Comparison of ENCODE assay signal across 17 cellular contexts in the genomic region with DNA sequence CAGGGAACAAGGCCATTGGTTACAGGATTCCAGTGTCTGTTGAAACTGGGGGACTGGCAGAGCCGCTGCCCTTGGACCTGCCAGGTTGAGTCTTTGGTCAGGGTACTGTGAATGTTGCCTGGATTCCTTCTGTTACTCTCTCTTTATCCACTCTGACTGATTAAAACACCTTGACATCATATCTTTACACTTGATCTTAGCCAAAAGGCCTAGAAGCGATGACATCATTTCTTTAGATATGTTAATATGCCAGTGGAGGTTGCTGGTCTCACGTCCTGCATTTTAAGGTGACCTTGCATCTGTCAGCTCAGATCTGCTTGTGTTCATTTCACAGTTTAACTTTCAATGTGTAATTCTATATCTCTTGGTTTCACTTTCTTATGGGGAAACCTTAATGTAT. TPM values are rescaled to one million over a fixed set of nuclear protein-coding genes. Genes with fewer than 3 reads are reported as not detected.
DNase-seq lines count a peak whose midpoint lies in the region; ATAC-seq, FAIRE-seq and TF ChIP-seq lines count a peak whose summit lies in the region.
"Had no signal": no experiment of that assay in that cellular context is flagged by ENCODE, and none has a peak within 500 bp of the region (broad histone marks: within the 10 kb centered on the region; RNA-seq: fewer than 3 reads in every experiment).

No MANE protein-coding gene starts in this region.

- in situ Hi-C loops in GM12878 (cut with MboI): no loop called here

- no peak overlapping the region for H3K18ac ChIP-seq in mesendoderm (ENCODE audit: low read length)

- RAD21 ChIA-PET in GM12878 (lab: Charles Lee; ENCODE audit: unreplicated experiment): no interaction called here

- TF ChIP-seq POLR2A in GM12878 (IDR thresholded peaks at IDR 0.05; ENCODE audit: low read depth, low read length): no peak

- H3F3A ChIP-seq in GM23338 (replicated peaks; ENCODE audit: low read depth): no peaks in the 10 kb centered on the region

- H3K9ac ChIP-seq in HUES6 (ENCODE audit: low read length) (no peak overlapping the region), GM12878 (ENCODE audit: control insufficient read depth, insufficient read depth, low read length) (no peak overlapping the region), mesendoderm (ENCODE audit: low read length) (no peak overlapping the region)
- H3K9ac ChIP-seq: BLaER1 treated with 17β-estradiol and CSF1 and Interleukin-3, amounts not matched to agents 10 nM and 100 nM had no signal

- no peaks in the 10 kb centered on the region; the same call in 1 of the 2 replicates for H4K20me1 ChIP-seq in GM23338 (replicated peaks; ENCODE audit: insufficient read depth)
- H4K20me1 ChIP-seq in GM12878 (ENCODE audit: control insufficient read depth, insufficient read depth): no peaks in the 10 kb centered on the region

- no peak overlapping the region for H3K56ac ChIP-seq in mesendoderm (ENCODE audit: low read length)

- peaks cover 49% of the 10 kb centered on the region for H3K36me3 Mint-ChIP-seq in GM23338 (ENCODE audit: low read depth)

- no peaks in the 10 kb centered on the region for H3K9me2 ChIP-seq in GM23338 (ENCODE audit: insufficient read depth)

- no peak for TF ChIP-seq EP300 in GM12878 (IDR thresholded peaks at IDR 0.05; ENCODE audit: borderline replicate concordance in 1 of 2, control insufficient read depth in 1 of 2, low read depth in 2 of 2, low read length in 2 of 2)

- no peak for ATAC-seq in GM23338
- ATAC-seq in GM12878: no peak
- no peak for ATAC-seq in GM21447 (IDR thresholded peaks at IDR 0.05; ENCODE audit: unreplicated experiment)
- ATAC-seq: HCT116 had no signal

- no peak overlapping the region for H2AK5ac ChIP-seq in mesendoderm (ENCODE audit: low read length)

- no peak overlapping the region for H3K4ac ChIP-seq in mesendoderm (ENCODE audit: low read depth, low read length)

- H3K27me3 ChIP-seq in GM23338 (ENCODE audit: insufficient read depth) (no peaks in the 10 kb centered on the region), HUES6 (ENCODE audit: control insufficient read depth, insufficient read depth, low read length) (no peaks in the 10 kb centered on the region), GM12878 (replicated peaks in 1 of 2; ENCODE audit: control insufficient read depth in 2 of 2, insufficient read depth in 2 of 2, low read length in 1 of 2) (no peaks in the 10 kb centered on the region), mesendoderm (ENCODE audit: insufficient read depth, low read length, poor library complexity) (no peaks in the 10 kb centered on the region)
- H3K27me3 ChIP-seq: BLaER1 treated with 17β-estradiol and CSF1 and Interleukin-3, amounts not matched to agents 10 nM and 100 nM had no signal

- H3K9me3 ChIP-seq in HUES6 (ENCODE audit: control insufficient read depth, insufficient read depth, low read depth, low read length) (no peaks in the 10 kb centered on the region), GM12878 (replicated peaks; ENCODE audit: control insufficient read depth, insufficient read depth, low read length) (no peaks in the 10 kb centered on the region)
- H3K9me3 ChIP-seq: BLaER1 treated with 17β-estradiol and CSF1 and Interleukin-3, amounts not matched to agents 10 nM and 100 nM had no signal

- H3K79me2 ChIP-seq in GM23338 (replicated peaks; ENCODE audit: insufficient read depth) (no peaks in the 10 kb centered on the region), GM12878 (ENCODE audit: control insufficient read depth, insufficient read depth, low read length) (no peaks in the 10 kb centered on the region), mesendoderm (ENCODE audit: control insufficient read depth, insufficient read depth, low read length) (no peaks in the 10 kb centered on the region)

- H3K27me3 Mint-ChIP-seq in GM23338 (ENCODE audit: insufficient read depth, low read depth, poor library complexity): peaks cover 2% of the 10 kb centered on the region
- H3K27me3 Mint-ChIP-seq: CD4-positive, CD25-positive, alpha-beta regulatory T cell had no signal

- H4K8ac ChIP-seq in mesendoderm (ENCODE audit: low read depth, low read length): no peak overlapping the region

- CTCF ChIA-PET in GM12878 (lab: Yijun Ruan, JAX) (no interaction called here), GM10248 (lab: Yijun Ruan, JAX) (no interaction called here)

- H3K4me1 ChIP-seq in GM23338 (ENCODE audit: insufficient read depth) (no peaks in the 10 kb centered on the region), HUES6 (ENCODE audit: control insufficient read depth, insufficient read depth, low read length) (no peaks in the 10 kb centered on the region), GM12878 (ENCODE audit: control insufficient read depth, insufficient read depth, low read length) (no peaks in the 10 kb centered on the region), mesendoderm (ENCODE audit: control insufficient read depth, low read depth, low read length) (no peaks in the 10 kb centered on the region)
- H3K4me1 ChIP-seq: BLaER1 treated with 17β-estradiol and CSF1 and Interleukin-3, amounts not matched to agents 10 nM and 100 nM had no signal

- H3K4me3 ChIP-seq in GM23338 (no peak overlapping the region), HUES6 (ENCODE audit: low read depth, low read length) (no peak overlapping the region), GM12878 (no peak overlapping the region), mesendoderm (ENCODE audit: low read length) (no peak overlapping the region)
- H3K4me3 ChIP-seq: BLaER1 treated with 17β-estradiol and CSF1 and Interleukin-3, amounts not matched to agents 10 nM and 100 nM had no signal

- SMC1A ChIA-PET in GM12878 (lab: Charles Lee; ENCODE audit: uncharacterized antibody, unreplicated experiment): no interaction called here

- WGBS in GM12878 (ENCODE audit: insufficient coverage, insufficient replicate concordance, low lambda C conversion rate, missing lambda C conversion rate): 98% methylated on average over 3 of the region's 3 CpGs
- WGBS in mesendoderm (ENCODE audit: extremely low coverage, insufficient coverage, low lambda C conversion rate): no CpG with 5 or more reads among the region's 3 CpGs

- no peaks in the 10 kb centered on the region for H3K79me1 ChIP-seq in mesendoderm (ENCODE audit: low read length)

- H2BK5ac ChIP-seq in mesendoderm (ENCODE audit: low read length): no peak overlapping the region

- peak; percentile 32 for DNase-seq in GM23338 (ENCODE audit: low spot score)
- no peak for DNase-seq in GM12878 (ENCODE audit: low read depth, low spot score)
- DNase-seq in mesendoderm: peak; percentile 58
- DNase-seq in GM10248 (ENCODE audit: extremely low spot score): no peak
- DNase-seq in anterior cingulate cortex (lab: John Stamatoyannopoulos, UW): no peak
- DNase-seq: ACHN; CD4-positive, CD25-positive, alpha-beta regulatory T cell; DMS79 had no signal

- POLR2A ChIA-PET in GM12878 (lab: Charles Lee) (no interaction called here), GM10248 (lab: Yijun Ruan, JAX) (no interaction called here)

- H2AFZ ChIP-seq in GM23338 (no peak overlapping the region), GM12878 (ENCODE audit: control insufficient read depth, low read depth, low read length) (no peak overlapping the region)

- BruUV-seq in GM12878 (replicated peaks; lab: Mats Ljungman, UMichigan): no TSS peak

- no peak for TF ChIP-seq RAD21 in GM12878 (IDR thresholded peaks at IDR 0.05; ENCODE audit: insufficient read depth, low read depth, low read length)

- H3K36me3 ChIP-seq in GM23338 (ENCODE audit: insufficient read depth) (peaks cover 6% of the 10 kb centered on the region; the same call in 1 of the 2 replicates), HUES6 (ENCODE audit: control insufficient read depth, insufficient read depth, low read length) (peaks cover 58% of the 10 kb centered on the region), GM12878 (ENCODE audit: control insufficient read depth in 2 of 2, insufficient read depth in 2 of 2, low read length in 1 of 2) (peaks cover 0 to 9% of the 10 kb centered on the region in 2 experiments; a peak in 2 of 4 replicates), mesendoderm (ENCODE audit: control insufficient read depth, insufficient read depth, low read length) (peaks cover 9% of the 10 kb centered on the region)

- FAIRE-seq in GM12878 (lab: Jason Lieb, UNC): no peak
- FAIRE-seq: GM12892 had no signal

- H3K4me1 Mint-ChIP-seq in GM23338: no peaks in the 10 kb centered on the region; the same call in 2 of the 3 replicates

- H3K9me3 Mint-ChIP-seq in GM23338: no peaks in the 10 kb centered on the region
- H3K9me3 Mint-ChIP-seq: CD4-positive, CD25-positive, alpha-beta regulatory T cell had no signal

- H3K4me3 Mint-ChIP-seq in GM23338: no peak overlapping the region
- H3K4me3 Mint-ChIP-seq: CD4-positive, CD25-positive, alpha-beta regulatory T cell had no signal

- no peak overlapping the region for H2BK15ac ChIP-seq in mesendoderm (replicated peaks; ENCODE audit: low read depth)

- intact Hi-C loops in GM12878 (cut with micrococcal nuclease; ENCODE audit: unreplicated experiment): no loop called here

- no peak overlapping the region for H3K23ac ChIP-seq in mesendoderm (ENCODE audit: low read length)

- no peak overlapping the region for H4K5ac ChIP-seq in mesendoderm (ENCODE audit: low read length)

- H3K27ac ChIP-seq in GM23338 (ENCODE audit: low read depth) (no peak overlapping the region), HUES6 (ENCODE audit: low read depth, low read length) (peak overlapping the region; percentile 35; the same call in 1 of the 2 replicates), GM12878 (ENCODE audit: control insufficient read depth, insufficient read depth) (no peak overlapping the region), mesendoderm (ENCODE audit: low read depth, low read length) (no peak overlapping the region)
- H3K27ac ChIP-seq: BLaER1 treated with 17β-estradiol and CSF1 and Interleukin-3, amounts not matched to agents 10 nM and 100 nM had no signal

- no peak overlapping the region for H3K27ac Mint-ChIP-seq in GM23338

- no peak overlapping the region for H3K4me2 ChIP-seq in GM23338
- no peak overlapping the region for H3K4me2 ChIP-seq in GM12878 (ENCODE audit: control insufficient read depth, insufficient read depth)
- H3K4me2 ChIP-seq in mesendoderm (ENCODE audit: low read length): no peak overlapping the region
- H3K4me2 ChIP-seq: BLaER1 treated with 17β-estradiol and CSF1 and Interleukin-3, amounts not matched to agents 10 nM and 100 nM had no signal

- TF ChIP-seq CTCF in GM23338 (conservative IDR thresholded peaks at IDR 0.05; ENCODE audit: low read depth in 2 of 2) (no peak), GM12878 (IDR thresholded peaks at IDR 0.05 in 2 of 3, conservative IDR thresholded peaks at IDR 0.05 in 1 of 3; ENCODE audit: control insufficient read depth in 2 of 3, extremely low read depth in 1 of 3, insufficient read depth in 1 of 3, low read depth in 3 of 3, low read length in 3 of 3) (no peak), GM10248 (IDR thresholded peaks at IDR 0.05; ENCODE audit: control extremely low read depth, extremely low read depth, low read depth, missing control alignments) (no peak)

- H2BK120ac ChIP-seq in mesendoderm (ENCODE audit: low read depth, low read length): no peak overlapping the region

RNA-seq across cellular contexts. Expression of a gene that starts 9.2 kb away (rescaled TPM):
- total RNA-seq in GM23338 (2014; rRNA removed; shearing (Covaris generic)): 8.1 and 13.6 TPM in 2 replicates
- polyA plus RNA-seq in GM23338 (2016; fragmentation: Nextera tagmentation; extraction: Ambion mirVana) (11.5 and 12.0 TPM in 2 replicates), GM12878 (2011; rRNA removed) (7.0 and 7.8 TPM in 2 replicates), GM12878 (2014; fragmentation: Illumina TruSeq; extraction: Trizol) (7.2 and 8.4 TPM in 2 replicates), GM12878 (2014; fragmentation: Nextera tagmentation; extraction: Ambion mirVana) (1 to 10 TPM; 4.5 to 5.3 TPM), GM12878 (2014; rRNA removed) (5.9 and 6.3 TPM in 2 replicates), GM12878 (2016; fragmentation: Nextera tagmentation; extraction: Ambion mirVana) (1 to 10 TPM; 8.0 to 9.6 TPM)
- total RNA-seq in GM12878 (2013; cell fraction: nucleolus; rRNA removed): 15.1 and 15.2 TPM in 2 replicates
- total RNA-seq in GM12878 (2014; rRNA removed) (5.9 and 6.6 TPM in 2 replicates), GM12878 (2014; rRNA removed; fragmentation: Illumina TruSeq; extraction: Trizol) (6.5 and 7.2 TPM in 2 replicates), GM12878 (2021) (5.7 and 7.2 TPM in 2 replicates)
- polyA plus RNA-seq in GM12878 (2011; ENCODE audit: low read depth): 3.9 TPM
- 4.4 and 5.5 TPM in 2 replicates for polyA plus RNA-seq in GM12878 (2011; cell fraction: cytosol; rRNA removed)
- 9.6 and 10.7 TPM in 2 replicates for polyA plus RNA-seq in GM12878 (2011; cell fraction: nucleus; rRNA removed)
- 5.1 and 5.8 TPM in 2 replicates for polyA plus RNA-seq in GM12878 (2012)
- 8.6 and 14.8 TPM in 2 replicates for polyA minus RNA-seq in GM12878 (2011; rRNA and poly(A)+ RNA removed)
- 2.1 and 6.3 TPM in 2 replicates for polyA minus RNA-seq in GM12878 (2011; cell fraction: cytosol; rRNA and poly(A)+ RNA removed)
- 7.5 and 11.0 TPM in 2 replicates for polyA minus RNA-seq in GM12878 (2011; cell fraction: nucleus; rRNA and poly(A)+ RNA removed)
- polyA plus RNA-seq in mesendoderm (2013, experiment 1 of 2): 6.3 TPM
- 6.8 TPM for polyA plus RNA-seq in mesendoderm (2013, experiment 2 of 2)

RNA-seq across cellular contexts. Expression of a gene that starts 25.5 kb away (rescaled TPM):
- 28.8 and 29.6 TPM in 2 replicates for total RNA-seq in GM23338 (2014; rRNA removed; shearing (Covaris generic))
- polyA plus RNA-seq in GM23338 (2016; fragmentation: Nextera tagmentation; extraction: Ambion mirVana) (14.2 and 15.7 TPM in 2 replicates), GM12878 (2011; rRNA removed) (5.4 and 6.3 TPM in 2 replicates), GM12878 (2014; fragmentation: Illumina TruSeq; extraction: Trizol) (7.4 and 10.8 TPM in 2 replicates), GM12878 (2014; fragmentation: Nextera tagmentation; extraction: Ambion mirVana) (1 to 10 TPM in 1 of 2 experiments, under 1 TPM in 1; 0.71 to 1.8 TPM), GM12878 (2014; rRNA removed) (3.5 TPM in 2 replicates), GM12878 (2016; fragmentation: Nextera tagmentation; extraction: Ambion mirVana) (1 to 10 TPM; 3.1 to 3.3 TPM)
- 2.5 and 2.6 TPM in 2 replicates for total RNA-seq in GM12878 (2013; cell fraction: nucleolus; rRNA removed)
- total RNA-seq in GM12878 (2014; rRNA removed) (3.6 and 4.6 TPM in 2 replicates), GM12878 (2014; rRNA removed; fragmentation: Illumina TruSeq; extraction: Trizol) (3.8 and 4.3 TPM in 2 replicates), GM12878 (2021) (3.6 and 4.5 TPM in 2 replicates)
- 3.7 TPM for polyA plus RNA-seq in GM12878 (2011; ENCODE audit: low read depth)
- polyA plus RNA-seq in GM12878 (2011; cell fraction: cytosol; rRNA removed): 5.5 and 5.6 TPM in 2 replicates
- polyA plus RNA-seq in GM12878 (2011; cell fraction: nucleus; rRNA removed): 2.6 and 4.8 TPM in 2 replicates
- 3.7 and 3.9 TPM in 2 replicates for polyA plus RNA-seq in GM12878 (2012)
- 7.1 and 9.3 TPM in 2 replicates for polyA minus RNA-seq in GM12878 (2011; rRNA and poly(A)+ RNA removed)
- polyA minus RNA-seq in GM12878 (2011; cell fraction: cytosol; rRNA and poly(A)+ RNA removed): 2.8 and 6.5 TPM in 2 replicates
- 2.1 and 4.2 TPM in 2 replicates for polyA minus RNA-seq in GM12878 (2011; cell fraction: nucleus; rRNA and poly(A)+ RNA removed)
- 9.9 TPM for polyA plus RNA-seq in mesendoderm (2013, experiment 1 of 2)
- 7.9 TPM for polyA plus RNA-seq in mesendoderm (2013, experiment 2 of 2)

RNA-seq across cellular contexts. Expression of a gene that starts 41.7 kb away (rescaled TPM):
- not detected in 2 replicates for total RNA-seq in GM23338 (2014; rRNA removed; shearing (Covaris generic))
- not detected in 2 replicates for polyA plus RNA-seq in GM23338 (2016; fragmentation: Nextera tagmentation; extraction: Ambion mirVana)
- not detected in 2 replicates for total RNA-seq in GM12878 (2013; cell fraction: nucleolus; rRNA removed)
- not detected in 2 replicates for total RNA-seq in GM12878 (2014; rRNA removed)
- total RNA-seq in GM12878 (2014; rRNA removed; fragmentation: Illumina TruSeq; extraction: Trizol): not detected in 2 replicates
- total RNA-seq in GM12878 (2021): not detected in 2 replicates
- polyA plus RNA-seq in GM12878 (2011; ENCODE audit: low read depth): not detected
- polyA plus RNA-seq in GM12878 (2011; rRNA removed): not detected in 2 replicates
- polyA plus RNA-seq in GM12878 (2011; cell fraction: cytosol; rRNA removed): not detected in 2 replicates
- not detected in 2 replicates for polyA plus RNA-seq in GM12878 (2011; cell fraction: nucleus; rRNA removed)
- polyA plus RNA-seq in GM12878 (2012): 0.29 and 0.34 TPM in 2 replicates
- polyA plus RNA-seq in GM12878 (2014; fragmentation: Illumina TruSeq; extraction: Trizol): not detected in 2 replicates
- not detected for polyA plus RNA-seq in GM12878 (2014; fragmentation: Nextera tagmentation; extraction: Ambion mirVana)
- polyA plus RNA-seq in GM12878 (2014; rRNA removed): not detected in 2 replicates
- polyA plus RNA-seq in GM12878 (2016; fragmentation: Nextera tagmentation; extraction: Ambion mirVana): under 1 TPM; 0.19 to 0.34 TPM
- 0.15 TPM in 1 of 2 replicates, not detected in the other for polyA minus RNA-seq in GM12878 (2011; rRNA and poly(A)+ RNA removed)
- not detected in 2 replicates for polyA minus RNA-seq in GM12878 (2011; cell fraction: cytosol; rRNA and poly(A)+ RNA removed)
- not detected in 2 replicates for polyA minus RNA-seq in GM12878 (2011; cell fraction: nucleus; rRNA and poly(A)+ RNA removed)
- polyA plus RNA-seq in mesendoderm (2013, experiment 1 of 2): not detected
- polyA plus RNA-seq in mesendoderm (2013, experiment 2 of 2): not detected
- total RNA-seq: A172; CD4-positive, CD25-positive, alpha-beta regulatory T cell; G401; H4; HT-29 had no signal

Comparison
In these comparisons a context has a peak if more than half of its experiments do, and no peak if none do; other contexts are left out.
1. DNase-seq: peak in GM23338 (single experiment) and mesendoderm (single experiment); none in GM12878 (single experiment), GM10248 (single experiment) and anterior cingulate cortex (0 of 58).